8 cellular contexts compared by ENCODE assay signal in the genomic region with DNA sequence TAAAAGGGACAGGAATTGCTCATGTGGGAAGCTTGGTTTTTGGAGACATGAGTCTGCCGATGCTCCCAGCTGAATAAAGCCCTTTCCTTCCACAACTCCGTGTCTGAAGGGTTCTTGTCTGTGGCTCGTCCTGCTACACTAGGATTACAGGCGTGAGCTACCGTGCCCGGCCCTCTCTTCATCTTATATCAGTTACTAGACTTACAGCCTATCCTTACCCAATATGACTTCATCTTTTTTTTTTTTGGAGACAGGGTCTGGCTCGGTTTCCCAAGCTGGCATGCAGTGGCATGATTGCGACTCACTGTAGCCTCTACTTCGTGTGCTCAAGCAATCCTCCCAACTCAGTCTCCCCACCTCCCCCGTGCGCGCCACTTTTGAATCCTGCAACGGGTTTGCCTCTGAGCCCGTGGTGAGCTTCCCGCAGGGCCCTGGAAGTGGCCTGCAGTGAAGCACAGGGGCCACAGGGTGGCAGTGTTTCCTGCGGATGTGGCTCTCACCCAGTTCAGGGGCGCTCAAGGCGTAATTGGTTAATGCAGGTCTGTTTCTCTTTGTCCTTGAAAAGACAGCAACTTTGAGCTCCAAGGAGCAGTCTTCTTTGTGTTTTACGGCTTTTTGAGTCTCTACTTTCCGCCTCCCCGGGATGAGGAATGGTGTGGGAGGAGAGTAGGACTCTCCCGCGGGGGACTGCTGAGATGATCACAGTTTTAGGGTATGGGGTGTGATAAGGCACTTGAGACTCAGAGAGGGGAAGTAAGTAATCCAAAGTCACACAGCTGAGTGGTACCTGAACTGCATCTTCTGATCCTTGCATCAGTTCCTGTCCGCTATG. TPM values are rescaled to one million over a fixed set of nuclear protein-coding genes. Genes with fewer than 3 reads are reported as not detected.
DNase-seq lines count a peak whose midpoint lies in the region; ATAC-seq and TF ChIP-seq lines count a peak whose summit lies in the region.

No MANE protein-coding gene starts in this region.

- 20% methylated on average over 24 of the region's 24 CpGs for WGBS in right cardiac atrium
- WGBS in sigmoid colon, 2 donors, result 20 to 26% methylated on average over 24 of the region's 24 CpGs

- H3K27ac ChIP-seq in right cardiac atrium (ENCODE audit: low read length) (no peak overlapping the region), sigmoid colon (no peak overlapping the region)

- H3K9me3 Mint-ChIP-seq in activated naive CD8-positive, alpha-beta T cell treated with anti-CD3 and anti-CD28 coated beads, Interleukin-2, amount 50 U/mL, for 24 hours, result no peaks in the 10 kb centered on the region

- DNase-seq in C1 segment of cervical spinal cord (lab: John Stamatoyannopoulos, UW), result peak in 8 of 14 donors; percentile 2 to 53 (median 16)
- peak; percentile 72 for DNase-seq in GM20000 (ENCODE audit: low spot score)
- DNase-seq in MV-4-11 (lab: John Stamatoyannopoulos, UW), result peak; percentile 60
- DNase-seq in T-helper 1 cell, result peak; percentile 35 to 71 (median 49)
- DNase-seq in activated naive CD8-positive, alpha-beta T cell treated with anti-CD3 and anti-CD28 coated beads, Interleukin-2, amount 50 U/mL, for 24 hours, result peak; percentile 71
- peak; percentile 57 to 78 (median 78) for DNase-seq in right cardiac atrium
- peak; percentile 77 for DNase-seq in sigmoid colon

- intact Hi-C loops in right cardiac atrium (cut with DNase I) (loop anchor here (5.0 to 10.0 kb wide), 4 partner anchors 395 to 477 kb away; no protein-coding TSS in a partner anchor), sigmoid colon (cut with DNase I) (loop anchor here (1.0 to 5.0 kb wide), 2 partner anchors 395 to 476 kb away; no protein-coding TSS in a partner anchor)

- H3K9me3 ChIP-seq in right cardiac atrium (ENCODE audit: control insufficient read depth, low read length), result no peaks in the 10 kb centered on the region
- H3K9me3 ChIP-seq in sigmoid colon, result no peaks in the 10 kb centered on the region

- H3K27me3 Mint-ChIP-seq in activated naive CD8-positive, alpha-beta T cell treated with anti-CD3 and anti-CD28 coated beads, Interleukin-2, amount 50 U/mL, for 24 hours, result peaks cover 20% of the 10 kb centered on the region

- H3K27me3 ChIP-seq in right cardiac atrium (ENCODE audit: control insufficient read depth, insufficient read depth) (no peaks in the 10 kb centered on the region), sigmoid colon (peaks cover 0 to 12% (median 4%) of the 10 kb centered on the region in 3 donors)

- no peaks in the 10 kb centered on the region for H3K36me3 Mint-ChIP-seq in activated naive CD8-positive, alpha-beta T cell treated with anti-CD3 and anti-CD28 coated beads, Interleukin-2, amount 50 U/mL, for 24 hours (ENCODE audit: low read depth)

- H3K4me3 ChIP-seq in right cardiac atrium (ENCODE audit: low read length) (no peak overlapping the region), sigmoid colon (no peak overlapping the region)

- TF ChIP-seq EP300 in sigmoid colon (IDR thresholded peaks at IDR 0.05), result no peak

- no peaks in the 10 kb centered on the region for H3K4me1 ChIP-seq in right cardiac atrium (ENCODE audit: control insufficient read depth, insufficient read depth, low read length)
- peaks cover 0 to 5% (median 0%) of the 10 kb centered on the region in 4 donors for H3K4me1 ChIP-seq in sigmoid colon

- H3K4me1 Mint-ChIP-seq in activated naive CD8-positive, alpha-beta T cell treated with anti-CD3 and anti-CD28 coated beads, Interleukin-2, amount 50 U/mL, for 24 hours, result peaks cover 7% of the 10 kb centered on the region

- no peak overlapping the region for H3K27ac Mint-ChIP-seq in activated naive CD8-positive, alpha-beta T cell treated with anti-CD3 and anti-CD28 coated beads, Interleukin-2, amount 50 U/mL, for 24 hours

- peak; percentile 81 for ATAC-seq in activated naive CD8-positive, alpha-beta T cell treated with anti-CD3 and anti-CD28 coated beads, Interleukin-2, amount 50 U/mL, for 24 hours
- ATAC-seq in right cardiac atrium (peak; percentile 92), HG03095 (IDR thresholded peaks at IDR 0.05; ENCODE audit: unreplicated experiment) (no peak)

- H3K36me3 ChIP-seq in sigmoid colon, result no peaks in the 10 kb centered on the region

- TF ChIP-seq CTCF in GM20000 (IDR thresholded peaks at IDR 0.05; ENCODE audit: extremely low read depth, missing control alignments) (peak; percentile 89), sigmoid colon (IDR thresholded peaks at IDR 0.05) (peak; percentile 74 to 91 (median 80))

- no peak for TF ChIP-seq POLR2A in sigmoid colon (IDR thresholded peaks at IDR 0.05)

- H3K4me3 Mint-ChIP-seq in activated naive CD8-positive, alpha-beta T cell treated with anti-CD3 and anti-CD28 coated beads, Interleukin-2, amount 50 U/mL, for 24 hours, result no peak overlapping the region

RNA-seq across cellular contexts. Expression of a gene that starts 22.7 kb away (rescaled TPM):
- total RNA-seq in right cardiac atrium (10 to 100 TPM; 56.4 to 86.8 (median 84.5) TPM), sigmoid colon (10 to 100 TPM in 3 of 4 donors, 1 to 10 TPM in 1; 6.7 to 20.6 (median 13.6) TPM)
- polyA plus RNA-seq in right cardiac atrium (70.6 TPM), sigmoid colon (1 to 10 TPM; 1.6 to 8.4 (median 8.1) TPM)

Comparison
In these comparisons a context has a peak if more than half of its experiments do, and no peak if none do; other contexts are left out.
1. DNase-seq: peak in every context shown above with its lines; median percentile 78 in right cardiac atrium; 77 in sigmoid colon; 72 in GM20000; 71 in activated naive CD8-positive, alpha-beta T cell treated with anti-CD3 and anti-CD28 coated beads, Interleukin-2, amount 50 U/mL, for 24 hours; 60 in MV-4-11; 49 in T-helper 1 cell; 16 in C1 segment of cervical spinal cord.